1 cellular context compared by ENCODE assay signal in the genomic region with DNA sequence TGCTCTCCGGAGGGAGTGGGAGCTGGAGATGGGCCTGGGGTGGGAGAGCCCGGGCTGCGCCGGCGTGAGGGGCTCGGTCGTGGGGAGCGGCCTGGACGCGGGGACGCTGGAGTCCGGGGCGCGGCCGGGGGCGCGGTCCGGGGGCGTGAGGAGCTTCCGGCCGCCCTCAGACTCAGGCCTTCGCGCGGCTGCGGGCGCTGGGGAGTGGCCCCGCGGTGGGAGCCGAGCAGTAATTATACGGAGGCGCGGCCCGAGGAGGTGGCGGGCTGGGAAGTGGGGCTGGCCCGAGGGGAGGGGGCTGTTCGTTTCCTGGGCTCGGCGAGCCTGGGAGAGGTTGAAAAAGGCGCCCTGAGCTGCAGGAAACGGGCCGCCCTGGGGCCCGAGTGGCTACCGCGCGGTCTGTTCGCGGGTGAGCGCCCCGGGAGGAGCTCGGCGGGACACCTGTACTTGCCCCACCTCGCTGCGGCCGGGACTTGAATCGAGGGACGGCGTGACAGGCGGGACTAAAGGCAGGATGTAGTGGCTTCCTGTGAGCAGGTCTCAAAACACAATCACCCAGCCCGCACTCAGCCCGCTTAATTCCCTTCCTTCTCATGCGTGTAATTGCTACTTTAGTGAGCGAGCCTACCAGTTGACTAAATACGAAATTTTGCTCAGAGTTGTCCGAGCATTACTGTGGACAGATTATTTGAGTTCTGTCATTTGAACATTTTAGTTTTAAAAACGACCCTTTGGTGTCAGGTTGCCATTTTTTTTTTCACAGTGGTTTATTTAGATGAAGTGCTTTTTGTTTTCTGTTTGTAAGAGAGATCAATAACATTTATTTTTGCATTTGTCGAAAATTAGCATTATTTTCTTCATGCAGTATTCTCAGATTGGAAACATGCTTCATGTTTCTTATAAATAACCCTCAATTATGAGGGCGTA.
TF ChIP-seq lines count a peak whose summit lies in the region.

No MANE protein-coding gene starts in this region.

TF ChIP-seq in HepG2, 621 proteins besides CTCF, POLR2A, EP300 and RAD21 (continued from another document and continues in another):
- TF ChIP-seq ZNF503 (CRISPR knock-in tag; IDR thresholded peaks at IDR 0.05) (peak; percentile 78; the same call in 1 of the 2 replicates), ARHGAP35 (CRISPR knock-in tag; IDR thresholded peaks at IDR 0.05; ENCODE audit: borderline replicate concordance) (no peak; the same call in 1 of the 2 replicates), ZNF292 (CRISPR knock-in tag; IDR thresholded peaks at IDR 0.05; ENCODE audit: borderline replicate concordance, low read depth) (peak; percentile 57; the same call in 1 of the 2 replicates), ZSCAN9 (CRISPR knock-in tag; IDR thresholded peaks at IDR 0.05; ENCODE audit: borderline replicate concordance) (no peak; the same call in 1 of the 2 replicates), ZNF460 (CRISPR knock-in tag; IDR thresholded peaks at IDR 0.05; ENCODE audit: borderline replicate concordance) (no peak), ZNF350 (CRISPR knock-in tag; IDR thresholded peaks at IDR 0.05; ENCODE audit: borderline replicate concordance, low read depth) (peak; percentile 49; the same call in 1 of the 2 replicates), NKX3-1 (CRISPR knock-in tag; IDR thresholded peaks at IDR 0.05) (peak; percentile 45; the same call in 1 of the 2 replicates), PBX2 (CRISPR knock-in tag; IDR thresholded peaks at IDR 0.05) (no peak), ZNF34 (CRISPR knock-in tag; IDR thresholded peaks at IDR 0.05; ENCODE audit: borderline replicate concordance) (no peak), SRSF9 (IDR thresholded peaks at IDR 0.05; ENCODE audit: borderline replicate concordance, insufficient read depth, low read depth, low read length, poor library complexity, severe bottlenecking) (no peak), NONO (IDR thresholded peaks at IDR 0.05) (no peak), NONO (CRISPR knock-in tag; conservative IDR thresholded peaks at IDR 0.05) (0 out of 2 replicates have a peak, but pooled peaks have one; percentile 43), USF2 (IDR thresholded peaks at IDR 0.05; ENCODE audit: low read depth, low read length) (no peak), USF2 (CRISPR knock-in tag; IDR thresholded peaks at IDR 0.05; ENCODE audit: borderline replicate concordance) (no peak), ZKSCAN8 (CRISPR knock-in tag; IDR thresholded peaks at IDR 0.05; ENCODE audit: borderline replicate concordance) (no peak), SMARCE1 (IDR thresholded peaks at IDR 0.05; ENCODE audit: borderline replicate concordance) (no peak), MYC (CRISPR knock-in tag; IDR thresholded peaks at IDR 0.05; ENCODE audit: borderline replicate concordance) (peak; percentile 80), JUN (CRISPR knock-in tag; IDR thresholded peaks at IDR 0.05) (no peak), CENPT (CRISPR knock-in tag; IDR thresholded peaks at IDR 0.05; ENCODE audit: low read depth) (no peak), LRRFIP1 (CRISPR knock-in tag; conservative IDR thresholded peaks at IDR 0.05) (no peak), TGIF2 (CRISPR knock-in tag; IDR thresholded peaks at IDR 0.05) (0 out of 2 replicates have a peak, but pooled peaks have one; percentile 23), ATF4 (CRISPR knock-in tag; IDR thresholded peaks at IDR 0.05) (no peak)
- TF ChIP-seq, protein P1, sequence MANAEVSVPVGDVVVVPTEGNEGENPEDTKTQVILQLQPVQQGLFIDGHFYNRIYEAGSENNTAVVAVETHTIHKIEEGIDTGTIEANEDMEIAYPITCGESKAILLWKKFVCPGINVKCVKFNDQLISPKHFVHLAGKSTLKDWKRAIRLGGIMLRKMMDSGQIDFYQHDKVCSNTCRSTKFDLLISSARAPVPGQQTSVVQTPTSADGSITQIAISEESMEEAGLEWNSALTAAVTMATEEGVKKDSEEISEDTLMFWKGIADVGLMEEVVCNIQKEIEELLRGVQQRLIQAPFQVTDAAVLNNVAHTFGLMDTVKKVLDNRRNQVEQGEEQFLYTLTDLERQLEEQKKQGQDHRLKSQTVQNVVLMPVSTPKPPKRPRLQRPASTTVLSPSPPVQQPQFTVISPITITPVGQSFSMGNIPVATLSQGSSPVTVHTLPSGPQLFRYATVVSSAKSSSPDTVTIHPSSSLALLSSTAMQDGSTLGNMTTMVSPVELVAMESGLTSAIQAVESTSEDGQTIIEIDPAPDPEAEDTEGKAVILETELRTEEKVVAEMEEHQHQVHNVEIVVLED (CRISPR knock-in tag; IDR thresholded peaks at IDR 0.05; ENCODE audit: borderline replicate concordance), result no peak
- TF ChIP-seq, protein P2, sequence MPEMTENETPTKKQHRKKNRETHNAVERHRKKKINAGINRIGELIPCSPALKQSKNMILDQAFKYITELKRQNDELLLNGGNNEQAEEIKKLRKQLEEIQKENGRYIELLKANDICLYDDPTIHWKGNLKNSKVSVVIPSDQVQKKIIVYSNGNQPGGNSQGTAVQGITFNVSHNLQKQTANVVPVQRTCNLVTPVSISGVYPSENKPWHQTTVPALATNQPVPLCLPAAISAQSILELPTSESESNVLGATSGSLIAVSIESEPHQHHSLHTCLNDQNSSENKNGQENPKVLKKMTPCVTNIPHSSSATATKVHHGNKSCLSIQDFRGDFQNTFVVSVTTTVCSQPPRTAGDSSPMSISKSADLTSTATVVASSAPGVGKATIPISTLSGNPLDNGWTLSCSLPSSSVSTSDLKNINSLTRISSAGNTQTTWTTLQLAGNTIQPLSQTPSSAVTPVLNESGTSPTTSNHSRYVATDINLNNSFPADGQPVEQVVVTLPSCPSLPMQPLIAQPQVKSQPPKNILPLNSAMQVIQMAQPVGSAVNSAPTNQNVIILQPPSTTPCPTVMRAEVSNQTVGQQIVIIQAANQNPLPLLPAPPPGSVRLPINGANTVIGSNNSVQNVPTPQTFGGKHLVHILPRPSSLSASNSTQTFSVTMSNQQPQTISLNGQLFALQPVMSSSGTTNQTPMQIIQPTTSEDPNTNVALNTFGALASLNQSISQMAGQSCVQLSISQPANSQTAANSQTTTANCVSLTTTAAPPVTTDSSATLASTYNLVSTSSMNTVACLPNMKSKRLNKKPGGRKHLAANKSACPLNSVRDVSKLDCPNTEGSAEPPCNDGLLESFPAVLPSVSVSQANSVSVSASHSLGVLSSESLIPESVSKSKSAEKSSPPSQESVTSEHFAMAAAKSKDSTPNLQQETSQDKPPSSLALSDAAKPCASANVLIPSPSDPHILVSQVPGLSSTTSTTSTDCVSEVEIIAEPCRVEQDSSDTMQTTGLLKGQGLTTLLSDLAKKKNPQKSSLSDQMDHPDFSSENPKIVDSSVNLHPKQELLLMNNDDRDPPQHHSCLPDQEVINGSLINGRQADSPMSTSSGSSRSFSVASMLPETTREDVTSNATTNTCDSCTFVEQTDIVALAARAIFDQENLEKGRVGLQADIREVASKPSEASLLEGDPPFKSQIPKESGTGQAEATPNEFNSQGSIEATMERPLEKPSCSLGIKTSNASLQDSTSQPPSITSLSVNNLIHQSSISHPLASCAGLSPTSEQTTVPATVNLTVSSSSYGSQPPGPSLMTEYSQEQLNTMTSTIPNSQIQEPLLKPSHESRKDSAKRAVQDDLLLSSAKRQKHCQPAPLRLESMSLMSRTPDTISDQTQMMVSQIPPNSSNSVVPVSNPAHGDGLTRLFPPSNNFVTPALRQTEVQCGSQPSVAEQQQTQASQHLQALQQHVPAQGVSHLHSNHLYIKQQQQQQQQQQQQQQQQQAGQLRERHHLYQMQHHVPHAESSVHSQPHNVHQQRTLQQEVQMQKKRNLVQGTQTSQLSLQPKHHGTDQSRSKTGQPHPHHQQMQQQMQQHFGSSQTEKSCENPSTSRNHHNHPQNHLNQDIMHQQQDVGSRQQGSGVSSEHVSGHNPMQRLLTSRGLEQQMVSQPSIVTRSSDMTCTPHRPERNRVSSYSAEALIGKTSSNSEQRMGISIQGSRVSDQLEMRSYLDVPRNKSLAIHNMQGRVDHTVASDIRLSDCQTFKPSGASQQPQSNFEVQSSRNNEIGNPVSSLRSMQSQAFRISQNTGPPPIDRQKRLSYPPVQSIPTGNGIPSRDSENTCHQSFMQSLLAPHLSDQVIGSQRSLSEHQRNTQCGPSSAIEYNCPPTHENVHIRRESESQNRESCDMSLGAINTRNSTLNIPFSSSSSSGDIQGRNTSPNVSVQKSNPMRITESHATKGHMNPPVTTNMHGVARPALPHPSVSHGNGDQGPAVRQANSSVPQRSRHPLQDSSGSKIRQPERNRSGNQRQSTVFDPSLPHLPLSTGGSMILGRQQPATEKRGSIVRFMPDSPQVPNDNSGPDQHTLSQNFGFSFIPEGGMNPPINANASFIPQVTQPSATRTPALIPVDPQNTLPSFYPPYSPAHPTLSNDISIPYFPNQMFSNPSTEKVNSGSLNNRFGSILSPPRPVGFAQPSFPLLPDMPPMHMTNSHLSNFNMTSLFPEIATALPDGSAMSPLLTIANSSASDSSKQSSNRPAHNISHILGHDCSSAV (CRISPR knock-in tag; IDR thresholded peaks at IDR 0.05; ENCODE audit: borderline replicate concordance), result no peak
- TF ChIP-seq, protein P3, sequence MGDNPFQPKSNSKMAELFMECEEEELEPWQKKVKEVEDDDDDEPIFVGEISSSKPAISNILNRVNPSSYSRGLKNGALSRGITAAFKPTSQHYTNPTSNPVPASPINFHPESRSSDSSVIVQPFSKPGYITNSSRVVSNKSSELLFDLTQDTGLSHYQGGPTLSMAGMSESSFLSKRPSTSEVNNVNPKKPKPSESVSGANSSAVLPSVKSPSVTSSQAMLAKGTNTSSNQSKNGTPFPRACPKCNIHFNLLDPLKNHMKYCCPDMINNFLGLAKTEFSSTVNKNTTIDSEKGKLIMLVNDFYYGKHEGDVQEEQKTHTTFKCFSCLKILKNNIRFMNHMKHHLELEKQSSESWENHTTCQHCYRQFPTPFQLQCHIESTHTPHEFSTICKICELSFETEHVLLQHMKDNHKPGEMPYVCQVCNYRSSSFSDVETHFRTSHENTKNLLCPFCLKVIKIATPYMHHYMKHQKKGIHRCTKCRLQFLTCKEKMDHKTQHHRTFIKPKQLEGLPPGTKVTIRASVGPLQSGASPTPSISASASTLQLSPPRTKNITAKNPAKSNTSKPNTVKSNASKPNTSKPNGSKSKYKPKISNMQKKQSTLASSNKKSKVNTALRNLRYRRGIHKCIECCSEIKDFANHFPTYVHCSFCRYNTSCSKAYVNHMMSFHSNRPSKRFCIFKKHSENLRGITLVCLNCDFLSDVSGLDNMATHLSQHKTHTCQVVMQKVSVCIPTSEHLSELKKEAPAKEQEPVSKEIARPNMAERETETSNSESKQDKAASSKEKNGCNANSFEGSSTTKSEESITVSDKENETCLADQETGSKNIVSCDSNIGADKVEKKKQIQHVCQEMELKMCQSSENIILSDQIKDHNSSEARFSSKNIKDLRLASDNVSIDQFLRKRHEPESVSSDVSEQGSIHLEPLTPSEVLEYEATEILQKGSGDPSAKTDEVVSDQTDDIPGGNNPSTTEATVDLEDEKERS (CRISPR knock-in tag; IDR thresholded peaks at IDR 0.05), result no peak
